8 cellular contexts compared by ENCODE assay signal in the genomic region with DNA sequence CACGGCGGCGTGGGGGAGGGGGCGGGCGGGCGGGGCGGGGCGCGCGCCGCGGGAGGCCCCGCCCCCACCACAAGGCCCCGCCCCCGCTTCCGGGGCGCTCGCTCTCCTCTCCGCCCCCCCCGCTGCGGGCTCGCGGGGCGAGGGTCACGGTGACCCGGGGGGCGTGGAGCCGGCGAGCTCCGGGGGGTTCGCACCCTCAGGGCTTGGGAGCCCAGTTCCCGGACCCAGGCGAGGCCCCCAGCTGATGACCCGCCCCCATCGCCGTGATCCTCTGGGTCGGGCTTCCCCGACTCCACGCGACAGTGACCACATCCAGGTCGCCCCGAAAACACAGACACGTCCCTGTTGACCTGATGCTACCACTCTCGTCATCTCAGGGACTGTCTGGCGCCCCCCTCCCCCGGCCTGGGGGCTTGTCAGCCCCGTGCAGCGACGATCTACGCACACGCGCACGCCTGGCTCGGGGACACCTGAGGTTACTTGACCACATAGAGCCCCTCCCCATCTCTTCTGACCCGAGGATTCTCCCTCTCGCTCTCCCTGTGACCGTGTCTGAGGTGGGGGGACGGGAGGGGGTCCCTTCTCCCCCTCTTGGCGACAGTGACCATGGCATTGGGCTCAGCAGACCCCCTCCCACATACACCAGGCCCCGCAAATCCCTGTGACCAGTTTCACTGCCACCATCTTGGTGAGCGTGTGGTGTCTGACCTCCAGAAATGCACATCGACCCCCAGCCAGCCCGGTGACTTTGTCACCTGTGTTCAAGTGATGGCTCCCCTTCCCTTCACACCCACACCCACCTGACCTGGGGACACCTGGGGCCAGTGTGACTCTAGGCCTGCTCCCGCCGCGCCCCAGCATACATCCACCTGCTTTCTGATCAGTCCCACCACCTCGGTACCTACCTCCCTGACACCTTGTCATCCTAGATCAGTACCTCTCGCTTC. TPM values are rescaled to one million over a fixed set of nuclear protein-coding genes. Genes with fewer than 3 reads are reported as not detected.
DNase-seq lines count a peak whose midpoint lies in the region; ATAC-seq and TF ChIP-seq lines count a peak whose summit lies in the region.

No MANE protein-coding gene starts in this region.

- 7 to 26% methylated on average over 15 to 65 of the region's 68 CpGs for WGBS in testis, 2 donors

- peak overlapping the region; percentile 90 to 92 for H3K27ac ChIP-seq in testis

- TF ChIP-seq POLR2A in testis (IDR thresholded peaks at IDR 0.05) = no peak

- no peaks in the 10 kb centered on the region for H3K9me3 ChIP-seq in testis

- H3K4me3 ChIP-seq in choroid plexus epithelial cell (ENCODE audit: low read depth, low read length) = peak overlapping the region; percentile 88
- peak overlapping the region; percentile 81 to 91 for H3K4me3 ChIP-seq in testis

- H3K27me3 ChIP-seq in testis = no peaks in the 10 kb centered on the region

- TF ChIP-seq CTCF in choroid plexus epithelial cell (conservative IDR thresholded peaks at IDR 0.05; ENCODE audit: low read depth, low read length) (no peak), testis (IDR thresholded peaks at IDR 0.05) (no peak)

- DNase-seq in stimulated activated CD4-positive, alpha-beta T cell treated with anti-CD3 and anti-CD28 coated beads, Interleukin-4, amount 100 ng/mL, for 24 hours = peak; percentile 55
- no peak for DNase-seq in stimulated activated CD4-positive, alpha-beta T cell treated with anti-CD3 and anti-CD28 coated beads, Interleukin-4, amount 100 ng/mL, for 1 hour
- DNase-seq in choroid plexus epithelial cell (ENCODE audit: low read depth) = no peak
- DNase-seq in lung microvascular endothelial cell (ENCODE audit: low read depth in 2 of 2) = peak; percentile 28 to 42
- DNase-seq in testis = no peak
- DNase-seq in superior temporal gyrus (ENCODE audit: extremely low spot score) = no peak

- ATAC-seq in HG02885 (IDR thresholded peaks at IDR 0.05; ENCODE audit: poor library complexity, unreplicated experiment) = peak; percentile 42
- peak; percentile 7; the same call in 2 of the 3 replicates for ATAC-seq in SK-N-SH treated with all-trans-retinoic acid at 6 μM for 48 hours

- H3K36me3 ChIP-seq in testis (ENCODE audit: low read depth, missing control alignments) = no peaks in the 10 kb centered on the region

- H3K4me1 ChIP-seq in testis = peaks cover 24% of the 10 kb centered on the region

- intact Hi-C loops in testis (cut with DNase I; ENCODE audit: low total_unique reads) = no loop called here

TF ChIP-seq in SK-N-SH treated with all-trans-retinoic acid at 6 μM for 48 hours, 23 proteins besides CTCF, POLR2A, EP300 and RAD21:
- no peak for TF ChIP-seq GLIS3 (CRISPR knock-in tag; IDR thresholded peaks at IDR 0.05)
- TF ChIP-seq CSDC2 (CRISPR knock-in tag; IDR thresholded peaks at IDR 0.05) = no peak
- no peak for TF ChIP-seq TCF4 (CRISPR knock-in tag; IDR thresholded peaks at IDR 0.05; ENCODE audit: borderline replicate concordance)
- no peak for TF ChIP-seq SNAI2 (CRISPR knock-in tag; IDR thresholded peaks at IDR 0.05)
- TF ChIP-seq ISL1 (CRISPR knock-in tag; IDR thresholded peaks at IDR 0.05) = no peak
- TF ChIP-seq ESRRG (CRISPR knock-in tag; IDR thresholded peaks at IDR 0.05) = no peak

RNA-seq across cellular contexts. Expression of a gene that starts 0.7 kb away (rescaled TPM):
- total RNA-seq in lung microvascular endothelial cell (6.8 and 9.9 TPM in 2 replicates), testis (10 to 100 TPM; 30.6 to 44.0 TPM)
- polyA plus RNA-seq in testis (ENCODE audit: insufficient read depth, low read depth, low replicate concordance) = 34.8 TPM

RNA-seq across cellular contexts. Expression of a gene that starts 10.3 kb away (rescaled TPM):
- total RNA-seq in lung microvascular endothelial cell (under 0.01 TPM in 1 of 2 replicates, not detected in the other), testis (1 to 10 TPM in 1 of 2 donors, not detected in 1; 2.2 TPM)
- 1.2 TPM for polyA plus RNA-seq in testis (ENCODE audit: insufficient read depth, low read depth, low replicate concordance)

RNA-seq across cellular contexts. Expression of a gene that starts 15.8 kb away (rescaled TPM):
- total RNA-seq in lung microvascular endothelial cell (4.4 and 4.8 TPM in 2 replicates), testis (10 to 100 TPM; 72.5 to 88.6 TPM)
- 51.9 TPM for polyA plus RNA-seq in testis (ENCODE audit: insufficient read depth, low read depth, low replicate concordance)

RNA-seq across cellular contexts. Expression of a gene that starts 16.0 kb away (rescaled TPM):
- total RNA-seq in lung microvascular endothelial cell (under 0.01 and 0.65 TPM in 2 replicates), testis (1 to 10 TPM in 1 of 2 donors, under 1 TPM in 1; 0.79 to 1.4 TPM)
- polyA plus RNA-seq in testis (ENCODE audit: insufficient read depth, low read depth, low replicate concordance) = 0.92 TPM

RNA-seq across cellular contexts. Expression of a gene that starts 21.6 kb away (rescaled TPM):
- 1.4 and 2.0 TPM in 2 replicates for total RNA-seq in lung microvascular endothelial cell
- total RNA-seq in testis = 10 to 100 TPM; 40.1 to 67.2 TPM
- polyA plus RNA-seq in testis (ENCODE audit: insufficient read depth, low read depth, low replicate concordance) = 19.4 TPM

Comparison
In these comparisons a context has a peak if more than half of its experiments do, and no peak if none do; other contexts are left out.
1. DNase-seq: peak in stimulated activated CD4-positive, alpha-beta T cell treated with anti-CD3 and anti-CD28 coated beads, Interleukin-4, amount 100 ng/mL, for 24 hours (single experiment) and lung microvascular endothelial cell (2 of 2); none in stimulated activated CD4-positive, alpha-beta T cell treated with anti-CD3 and anti-CD28 coated beads, Interleukin-4, amount 100 ng/mL, for 1 hour (single experiment), choroid plexus epithelial cell (single experiment), testis (single experiment) and superior temporal gyrus (single experiment).
2. RNA of a gene that starts 15.8 kb away (total RNA-seq): 72.5 to 88.6 TPM in testis; 4.4 to 4.8 TPM in lung microvascular endothelial cell; every median in the first group is over 10 times any median in the second.